13 cellular contexts compared by ENCODE assay signal in the genomic region with DNA sequence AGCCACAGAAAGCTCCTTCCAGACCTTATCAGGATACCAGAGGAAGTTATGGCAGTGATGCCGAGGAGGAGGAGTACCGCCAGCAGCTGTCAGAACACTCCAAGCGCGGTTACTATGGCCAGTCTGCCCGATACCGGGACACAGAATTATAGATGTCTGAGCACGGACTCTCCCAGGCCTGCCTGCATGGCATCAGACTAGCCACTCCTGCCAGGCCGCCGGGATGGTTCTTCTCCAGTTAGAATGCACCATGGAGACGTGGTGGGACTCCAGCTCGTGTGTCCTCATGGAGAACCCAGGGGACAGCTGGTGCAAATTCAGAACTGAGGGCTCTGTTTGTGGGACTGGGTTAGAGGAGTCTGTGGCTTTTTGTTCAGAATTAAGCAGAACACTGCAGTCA.
"Had no signal": no experiment of that assay in that cellular context is flagged by ENCODE, and none has a peak within 500 bp of the region (broad histone marks: within the 10 kb centered on the region; RNA-seq: fewer than 3 reads in every experiment).

No MANE protein-coding gene starts in this region.

- H3K9me3 ChIP-seq: gastroesophageal sphincter, pancreas, SK-N-SH, testis had no signal

- H3K27ac ChIP-seq: gastroesophageal sphincter, neural progenitor cell, pancreas, testis had no signal

- H3K27me3 ChIP-seq: gastroesophageal sphincter, neural progenitor cell, pancreas, testis had no signal

- H3K36me3 ChIP-seq: neural progenitor cell had no signal

- DNase-seq: activated CD4-positive, alpha-beta T cell treated with anti-CD3 and anti-CD28 coated beads for 48 hours; activated CD8-positive, alpha-beta memory T cell treated with anti-CD3 and anti-CD28 coated beads for 24 hours; activated naive CD4-positive, alpha-beta T cell treated with anti-CD3 and anti-CD28 coated beads for 36 hours; central memory CD4-positive, alpha-beta T cell; effector memory CD8-positive, alpha-beta T cell; left colon; pancreas; SK-N-SH; stimulated activated naive CD4-positive, alpha-beta T cell; testis had no signal

- ATAC-seq: effector memory CD8-positive, alpha-beta T cell; gastroesophageal sphincter; left colon; pancreas; right cardiac atrium had no signal

- H3K4me3 ChIP-seq: gastroesophageal sphincter, neural progenitor cell, pancreas, testis had no signal

- H3K4me1 ChIP-seq: gastroesophageal sphincter, pancreas, testis had no signal
